In genomic region chr7:150799156-150799555, GRCh38 we compare ENCODE assay signal across 16 cellular contexts. TPM values are rescaled to one million over a fixed set of nuclear protein-coding genes. Genes with fewer than 3 reads are reported as not detected.
DNase-seq lines count a peak whose midpoint lies in the region; ATAC-seq and TF ChIP-seq lines count a peak whose summit lies in the region.
"Had no signal": no experiment of that assay in that cellular context is flagged by ENCODE, and none has a peak within 500 bp of the region (broad histone marks: within the 10 kb centered on the region; RNA-seq: fewer than 3 reads in every experiment).

No MANE protein-coding gene starts in this region.

- ATAC-seq in CD4-positive, CD25-positive, alpha-beta regulatory T cell (ENCODE audit: low read depth in 2 of 2): no peak
- no peak for ATAC-seq in GM19035 (IDR thresholded peaks at IDR 0.05; ENCODE audit: unreplicated experiment)

- H3K4me3 Mint-ChIP-seq in CD4-positive, CD25-positive, alpha-beta regulatory T cell: peak overlapping the region in 3 of 4 donors; percentile 26 to 75 (median 74)
- H3K4me3 Mint-ChIP-seq in Caco-2 (ENCODE audit: unreplicated experiment) (no peak overlapping the region), glutamatergic neuron (ENCODE audit: unreplicated experiment) (peak overlapping the region; percentile 74)
- H3K4me3 Mint-ChIP-seq: activated T-helper 1 cell treated with anti-CD3 and anti-CD28 coated beads, Interleukin-12 subunit alpha, Interleukin-12 subunit beta, Interleukin-2, Interleukin-4 antibody, amounts not matched to agents 30 ng/mL and 10 ng/mL and 1 ng/mL, durations not matched to agents 14 hours and 24 hours and 36 hours had no signal

- H3K27me3 Mint-ChIP-seq in CD4-positive, CD25-positive, alpha-beta regulatory T cell: peaks cover 48% of the 10 kb centered on the region
- peaks cover 5% of the 10 kb centered on the region for H3K27me3 Mint-ChIP-seq in Caco-2 (ENCODE audit: insufficient read depth, unreplicated experiment)
- H3K27me3 Mint-ChIP-seq in glutamatergic neuron (ENCODE audit: unreplicated experiment): peaks cover 19% of the 10 kb centered on the region

- no TSS peak for BruUV-seq in Caco-2 (replicated peaks; lab: Mats Ljungman, UMichigan)

- POLR2A ChIA-PET in Caco-2 (lab: Charles Lee): no interaction called here

- H3K9me3 ChIP-seq in CD4-positive, CD25-positive, alpha-beta regulatory T cell (ENCODE audit: control insufficient read depth in 2 of 2, low read length in 2 of 2): no peaks in the 10 kb centered on the region
- H3K9me3 ChIP-seq in Caco-2: no peaks in the 10 kb centered on the region
- no peaks in the 10 kb centered on the region for H3K9me3 ChIP-seq in testis
- H3K9me3 ChIP-seq: tibial artery had no signal

- H3K4me1 ChIP-seq in CD4-positive, CD25-positive, alpha-beta regulatory T cell (ENCODE audit: control insufficient read depth, insufficient read depth, low read length, poor library complexity, severe bottlenecking): peaks cover 18% of the 10 kb centered on the region
- H3K4me1 ChIP-seq in Caco-2 (peaks cover 9% of the 10 kb centered on the region; the same call in 1 of the 2 replicates), rectal smooth muscle tissue (ENCODE audit: control insufficient read depth, insufficient read depth, low read length) (peaks cover 5% of the 10 kb centered on the region), testis (peaks cover 8% of the 10 kb centered on the region)

- TF ChIP-seq POLR2A in testis (IDR thresholded peaks at IDR 0.05): no peak

- DNase-seq in CD4-positive, CD25-positive, alpha-beta regulatory T cell: no peak
- DNase-seq in Caco-2 (no peak), glutamatergic neuron (no peak), testis (no peak), head of caudate nucleus (no peak)
- DNase-seq: effector CD4-positive, alpha-beta T cell; NCI-H2029 treated with DMSO at 0.1 percent for 48 hours; NCI-H748 treated with DMSO at 0.1 percent for 48 hours; stimulated activated CD4-positive, alpha-beta T cell treated with anti-CD3 and anti-CD28 coated beads, Interleukin-12 subunit alpha, Interleukin-12 subunit beta, amount 100 ng/mL, for 4 hours; tibial artery had no signal

- H3K27ac Mint-ChIP-seq in CD4-positive, CD25-positive, alpha-beta regulatory T cell: no peak overlapping the region
- no peak overlapping the region for H3K27ac Mint-ChIP-seq in Caco-2 (ENCODE audit: unreplicated experiment)
- H3K27ac Mint-ChIP-seq in glutamatergic neuron (ENCODE audit: unreplicated experiment): no peak overlapping the region
- H3K27ac Mint-ChIP-seq: activated T-helper 1 cell treated with anti-CD3 and anti-CD28 coated beads, Interleukin-12 subunit alpha, Interleukin-12 subunit beta, Interleukin-2, Interleukin-4 antibody, amounts not matched to agents 30 ng/mL and 10 ng/mL and 1 ng/mL, durations not matched to agents 14 hours and 24 hours and 36 hours had no signal

- no peak overlapping the region for H3K27ac ChIP-seq in CD4-positive, CD25-positive, alpha-beta regulatory T cell (ENCODE audit: insufficient read depth, low read length, poor library complexity, severe bottlenecking)
- H3K27ac ChIP-seq in rectal smooth muscle tissue (ENCODE audit: low read depth, low read length): no peak overlapping the region
- H3K27ac ChIP-seq in testis: no peak overlapping the region
- H3K27ac ChIP-seq: RWPE1, tibial artery had no signal

- TF ChIP-seq CTCF in Caco-2 (IDR thresholded peaks at IDR 0.05; ENCODE audit: insufficient read depth in 1 of 2, low read depth in 1 of 2, low read length in 1 of 2, severe bottlenecking in 1 of 2, unreplicated experiment in 1 of 2): no peak
- no peak for TF ChIP-seq CTCF in glutamatergic neuron (IDR thresholded peaks at IDR 0.05; ENCODE audit: partially characterized antibody, unreplicated experiment)
- no peak for TF ChIP-seq CTCF in testis (IDR thresholded peaks at IDR 0.05)

- intact Hi-C loops in Caco-2 (cut with micrococcal nuclease; ENCODE audit: unreplicated experiment): no loop called here
- intact Hi-C loops in testis (cut with DNase I; ENCODE audit: low total_unique reads): no loop called here
- intact Hi-C loops in head of caudate nucleus (cut with DNase I): no loop called here

- H3K36me3 ChIP-seq in CD4-positive, CD25-positive, alpha-beta regulatory T cell (ENCODE audit: control insufficient read depth, insufficient read depth, low read length): no peaks in the 10 kb centered on the region
- H3K36me3 ChIP-seq in Caco-2 (ENCODE audit: control insufficient read depth, insufficient read depth, low read length): no peaks in the 10 kb centered on the region
- peaks cover 4% of the 10 kb centered on the region for H3K36me3 ChIP-seq in rectal smooth muscle tissue (ENCODE audit: control insufficient read depth, insufficient read depth, low read length)
- no peaks in the 10 kb centered on the region for H3K36me3 ChIP-seq in testis (ENCODE audit: low read depth, missing control alignments)

- no peak overlapping the region for H3K4me3 ChIP-seq in CD4-positive, CD25-positive, alpha-beta regulatory T cell (ENCODE audit: low read depth, low read length)
- H3K4me3 ChIP-seq in Caco-2 (ENCODE audit: low read depth, low read length): peak overlapping the region; percentile 84
- peak overlapping the region; percentile 91 for H3K4me3 ChIP-seq in rectal smooth muscle tissue (ENCODE audit: low read length)
- peak overlapping the region in 1 of 2 donors; percentile 54 for H3K4me3 ChIP-seq in testis

- peaks cover 0 to 15% (median 3%) of the 10 kb centered on the region in 4 donors for H3K4me1 Mint-ChIP-seq in CD4-positive, CD25-positive, alpha-beta regulatory T cell
- H3K4me1 Mint-ChIP-seq in Caco-2 (ENCODE audit: low read depth, unreplicated experiment): no peaks in the 10 kb centered on the region
- H3K4me1 Mint-ChIP-seq in glutamatergic neuron (ENCODE audit: low read depth, unreplicated experiment): peaks cover 2% of the 10 kb centered on the region

- WGBS in testis, 2 donors: 35 to 54% methylated on average over 3 of the region's 3 CpGs

- CTCF ChIA-PET in Caco-2 (lab: Charles Lee): interaction anchor here (0.9 kb wide), 1 partner anchor 11 kb away, joined by 5 read pairs; no protein-coding TSS in a partner anchor

- peaks cover 0 to 8% (median under 1%) of the 10 kb centered on the region in 7 donors for H3K9me3 Mint-ChIP-seq in CD4-positive, CD25-positive, alpha-beta regulatory T cell
- H3K9me3 Mint-ChIP-seq in Caco-2 (ENCODE audit: unreplicated experiment): no peaks in the 10 kb centered on the region
- H3K9me3 Mint-ChIP-seq in glutamatergic neuron (ENCODE audit: unreplicated experiment): no peaks in the 10 kb centered on the region
- H3K9me3 Mint-ChIP-seq: activated T-helper 1 cell treated with anti-CD3 and anti-CD28 coated beads, Interleukin-12 subunit alpha, Interleukin-12 subunit beta, Interleukin-2, Interleukin-4 antibody, amounts not matched to agents 30 ng/mL and 10 ng/mL and 1 ng/mL, durations not matched to agents 14 hours and 24 hours and 36 hours had no signal

- H3K36me3 Mint-ChIP-seq in CD4-positive, CD25-positive, alpha-beta regulatory T cell: no peaks in the 10 kb centered on the region
- no peaks in the 10 kb centered on the region for H3K36me3 Mint-ChIP-seq in Caco-2 (ENCODE audit: insufficient read depth, unreplicated experiment)
- H3K36me3 Mint-ChIP-seq in glutamatergic neuron (ENCODE audit: unreplicated experiment): peaks cover 5% of the 10 kb centered on the region

- H3K9ac ChIP-seq in rectal smooth muscle tissue (ENCODE audit: low read length): no peak overlapping the region

- peaks cover 31% of the 10 kb centered on the region for H3K27me3 ChIP-seq in CD4-positive, CD25-positive, alpha-beta regulatory T cell (ENCODE audit: control insufficient read depth, insufficient read depth, low read length)
- H3K27me3 ChIP-seq in Caco-2 (replicated peaks; ENCODE audit: control insufficient read depth, insufficient read depth, low read length) (no peaks in the 10 kb centered on the region), rectal smooth muscle tissue (ENCODE audit: control insufficient read depth, insufficient read depth, low read length) (no peaks in the 10 kb centered on the region), testis (no peaks in the 10 kb centered on the region)

RNA-seq across cellular contexts. Expression of gene TMEM176B, which starts 1.0 kb away (rescaled TPM):
- total RNA-seq in CD4-positive, CD25-positive, alpha-beta regulatory T cell: not detected
- 1 to 10 TPM in 1 of 4 donors, under 1 TPM in 2, not detected in 1; 0.21 to 1.0 (median 0.33) TPM for polyA plus RNA-seq in CD4-positive, CD25-positive, alpha-beta regulatory T cell
- total RNA-seq in Caco-2 (2022): 31.4 and 35.8 TPM in 2 replicates
- 0.44 TPM for total RNA-seq in glutamatergic neuron (ENCODE audit: unreplicated experiment)
- total RNA-seq in testis: 1 to 10 TPM; 3.9 to 6.6 TPM
- polyA plus RNA-seq in testis (ENCODE audit: insufficient read depth, low read depth, low replicate concordance): 69.3 TPM
- total RNA-seq: activated T-helper 1 cell treated with anti-CD3 and anti-CD28 coated beads, Interleukin-12 subunit alpha, Interleukin-12 subunit beta, Interleukin-2, Interleukin-4 antibody, amounts not matched to agents 30 ng/mL and 10 ng/mL and 1 ng/mL, durations not matched to agents 14 hours and 24 hours and 36 hours; T-helper 2 cell treated with Interferon-gamma antibody and Interleukin-4, amounts not matched to agents 100 ng/mL and 5 ng/mL, for 36 hours had no signal
- polyA plus RNA-seq: BJ had no signal

RNA-seq across cellular contexts. Expression of gene TMEM176A, which starts 1.4 kb away (rescaled TPM):
- not detected for total RNA-seq in CD4-positive, CD25-positive, alpha-beta regulatory T cell
- polyA plus RNA-seq in CD4-positive, CD25-positive, alpha-beta regulatory T cell: under 1 TPM in 2 of 4 donors, not detected in 2; 0.24 TPM
- 38.7 and 49.6 TPM in 2 replicates for total RNA-seq in Caco-2 (2022)
- 1.3 TPM for total RNA-seq in glutamatergic neuron (ENCODE audit: unreplicated experiment)
- total RNA-seq in testis: 1 to 10 TPM; 1.6 to 4.2 TPM
- polyA plus RNA-seq in testis (ENCODE audit: insufficient read depth, low read depth, low replicate concordance): 34.7 TPM
- total RNA-seq: activated T-helper 1 cell treated with anti-CD3 and anti-CD28 coated beads, Interleukin-12 subunit alpha, Interleukin-12 subunit beta, Interleukin-2, Interleukin-4 antibody, amounts not matched to agents 30 ng/mL and 10 ng/mL and 1 ng/mL, durations not matched to agents 14 hours and 24 hours and 36 hours; T-helper 2 cell treated with Interferon-gamma antibody and Interleukin-4, amounts not matched to agents 100 ng/mL and 5 ng/mL, for 36 hours had no signal
- polyA plus RNA-seq: BJ had no signal

RNA-seq across cellular contexts. Expression of gene AOC1, which starts 53.2 kb away (rescaled TPM):
- total RNA-seq in CD4-positive, CD25-positive, alpha-beta regulatory T cell: not detected
- not detected for polyA plus RNA-seq in CD4-positive, CD25-positive, alpha-beta regulatory T cell
- total RNA-seq in Caco-2 (2022): 3.5 and 4.5 TPM in 2 replicates
- not detected for total RNA-seq in glutamatergic neuron (ENCODE audit: unreplicated experiment)
- 1 to 10 TPM; 2.8 to 4.5 TPM for total RNA-seq in testis
- polyA plus RNA-seq in testis (ENCODE audit: insufficient read depth, low read depth, low replicate concordance): 6.2 TPM
- total RNA-seq: activated T-helper 1 cell treated with anti-CD3 and anti-CD28 coated beads, Interleukin-12 subunit alpha, Interleukin-12 subunit beta, Interleukin-2, Interleukin-4 antibody, amounts not matched to agents 30 ng/mL and 10 ng/mL and 1 ng/mL, durations not matched to agents 14 hours and 24 hours and 36 hours; T-helper 2 cell treated with Interferon-gamma antibody and Interleukin-4, amounts not matched to agents 100 ng/mL and 5 ng/mL, for 36 hours had no signal
- polyA plus RNA-seq: BJ had no signal
